ENCODE assay signal across 1 cellular context in the genomic region with DNA sequence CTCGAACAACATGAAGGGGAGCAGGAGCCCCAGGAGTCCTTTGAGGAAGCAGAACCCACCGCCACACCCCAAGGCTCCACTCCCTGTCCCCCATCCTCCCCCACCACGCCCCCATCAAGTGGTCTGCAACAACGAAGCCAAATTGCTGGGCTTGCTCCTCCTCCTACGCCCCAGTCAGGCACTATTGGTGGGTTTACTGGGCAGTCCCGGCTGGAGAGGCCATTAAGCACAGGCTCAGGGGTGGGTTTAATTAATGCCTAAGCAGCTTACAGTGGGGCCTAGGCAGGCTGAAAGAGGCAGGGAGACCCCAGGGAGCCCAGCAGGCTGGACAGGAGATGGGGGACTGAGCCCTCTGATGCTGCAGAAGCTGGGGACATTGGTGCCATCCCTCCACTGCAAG.
TF ChIP-seq lines count a peak whose summit lies in the region.

No MANE protein-coding gene starts in this region.

TF ChIP-seq in H1, 55 proteins besides CTCF, POLR2A, EP300 and RAD21:
- TF ChIP-seq ZNF274 (IDR thresholded peaks at IDR 0.05; ENCODE audit: borderline replicate concordance, extremely low read depth, low read length) (no peak), CHD7 (IDR thresholded peaks at IDR 0.05; ENCODE audit: insufficient replicate concordance, low read length) (no peak), SP2 (IDR thresholded peaks at IDR 0.05; ENCODE audit: low read length) (no peak), ATF2 (IDR thresholded peaks at IDR 0.05; ENCODE audit: low read length) (no peak), CEBPB (IDR thresholded peaks at IDR 0.05; ENCODE audit: low read depth, low read length) (no peak), CREB1 (IDR thresholded peaks at IDR 0.05) (no peak), FOSL1 (IDR thresholded peaks at IDR 0.05; ENCODE audit: insufficient read depth, low read depth, low read length) (no peak), ATF3 (IDR thresholded peaks at IDR 0.05; ENCODE audit: insufficient read depth, low read depth, low read length) (no peak), RXRA (IDR thresholded peaks at IDR 0.05; ENCODE audit: insufficient read depth, low read depth, low read length) (no peak), SUZ12 (IDR thresholded peaks at IDR 0.05; ENCODE audit: low read length) (no peak), BRCA1 (IDR thresholded peaks at IDR 0.05; ENCODE audit: low read depth, low read length) (no peak), TEAD4 (IDR thresholded peaks at IDR 0.05; ENCODE audit: low read depth, low read length) (no peak)
